ENCODE assay signal across 8 cellular contexts in the genomic region with DNA sequence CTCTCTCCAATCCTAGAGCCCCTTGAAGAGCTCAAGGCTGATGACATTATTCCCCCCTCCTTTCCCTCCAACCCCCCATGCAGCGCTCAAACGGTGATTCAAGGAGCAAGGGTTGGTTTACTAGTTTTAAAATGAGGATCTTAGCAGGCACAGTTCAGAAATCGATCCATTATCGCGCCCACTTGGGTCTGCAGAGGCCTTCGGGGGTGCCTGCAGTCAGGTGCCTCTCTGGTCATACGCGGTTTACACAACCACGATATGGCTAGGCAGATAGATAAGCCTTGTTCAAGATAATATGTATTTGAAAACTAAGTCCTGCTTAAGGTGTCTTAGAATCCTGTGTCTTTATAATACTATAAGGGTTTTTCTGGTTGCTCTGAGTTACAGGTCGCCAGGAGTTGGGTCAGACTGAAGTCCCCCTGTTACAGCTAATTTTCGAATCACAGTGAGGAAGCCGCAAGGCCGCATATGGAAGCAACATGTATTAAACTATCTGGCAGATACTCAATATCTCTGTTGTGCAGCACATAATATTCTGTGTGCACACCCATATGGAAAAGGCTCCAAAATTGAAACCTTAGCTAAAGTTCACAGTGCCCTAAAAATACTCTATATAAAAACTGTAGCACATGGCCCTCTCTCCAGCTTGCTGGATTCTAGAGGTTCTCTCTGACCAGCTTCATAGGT. TPM values are rescaled to one million over a fixed set of nuclear protein-coding genes. Genes with fewer than 3 reads are reported as not detected.
DNase-seq lines count a peak whose midpoint lies in the region; ATAC-seq and TF ChIP-seq lines count a peak whose summit lies in the region.

No MANE protein-coding gene starts in this region.

- no peak for TF ChIP-seq CTCF in breast epithelium (IDR thresholded peaks at IDR 0.05)
- TF ChIP-seq CTCF in upper lobe of left lung (IDR thresholded peaks at IDR 0.05) = no peak
- TF ChIP-seq CTCF in GM13976 (IDR thresholded peaks at IDR 0.05; ENCODE audit: borderline replicate concordance, control extremely low read depth, extremely low read depth, insufficient read depth, missing control alignments) = no peak

- no peak for TF ChIP-seq POLR2A in breast epithelium (IDR thresholded peaks at IDR 0.05)
- TF ChIP-seq POLR2A in upper lobe of left lung (IDR thresholded peaks at IDR 0.05) = no peak

- peaks cover 10% of the 10 kb centered on the region for H3K4me1 Mint-ChIP-seq in activated naive CD4-positive, alpha-beta T cell treated with anti-CD3 and anti-CD28 coated beads, Interleukin-2, amount 50 U/mL, for 24 hours
- peaks cover 42% of the 10 kb centered on the region for H3K4me1 Mint-ChIP-seq in memory B cell

- peak overlapping the region; percentile 41 to 66 (median 59) for H3K4me3 ChIP-seq in breast epithelium
- H3K4me3 ChIP-seq in upper lobe of left lung = peak overlapping the region in 3 of 4 donors; percentile 49 to 59 (median 52)

- ATAC-seq in memory B cell (ENCODE audit: low read depth) (no peak), upper lobe of left lung (ENCODE audit: low FRiP score in 2 of 2) (no peak), GM19328 (IDR thresholded peaks at IDR 0.05; ENCODE audit: unreplicated experiment) (no peak)

- no peak for DNase-seq in activated naive CD4-positive, alpha-beta T cell treated with Interleukin-2 at 50 U/mL for 16 hours
- DNase-seq in breast epithelium (ENCODE audit: low spot score in 2 of 2) (no peak), memory B cell (ENCODE audit: low spot score in 2 of 2) (no peak), upper lobe of left lung (no peak), GM13976 (ENCODE audit: low spot score) (no peak), NCI-H1436 treated with DMSO at 0.1 percent for 48 hours (lab: John Stamatoyannopoulos, UW) (no peak)

- no peak for TF ChIP-seq EP300 in upper lobe of left lung (IDR thresholded peaks at IDR 0.05)

- peak overlapping the region; percentile 76 for H3K4me3 Mint-ChIP-seq in activated naive CD4-positive, alpha-beta T cell treated with anti-CD3 and anti-CD28 coated beads, Interleukin-2, amount 50 U/mL, for 24 hours
- H3K4me3 Mint-ChIP-seq in memory B cell = peak overlapping the region; percentile 81

- H3K36me3 Mint-ChIP-seq in activated naive CD4-positive, alpha-beta T cell treated with anti-CD3 and anti-CD28 coated beads, Interleukin-2, amount 50 U/mL, for 24 hours = no peaks in the 10 kb centered on the region
- no peaks in the 10 kb centered on the region for H3K36me3 Mint-ChIP-seq in memory B cell

- 49 to 53% methylated on average over 13 of the region's 13 CpGs for WGBS in upper lobe of left lung, 2 donors

- H3K9me3 ChIP-seq in breast epithelium (no peaks in the 10 kb centered on the region), upper lobe of left lung (no peaks in the 10 kb centered on the region)

- peak overlapping the region; percentile 96 to 98 for H3K27ac ChIP-seq in breast epithelium
- H3K27ac ChIP-seq in upper lobe of left lung = peak overlapping the region; percentile 80 to 92 (median 85)

- peaks cover 20% of the 10 kb centered on the region for H3K27me3 Mint-ChIP-seq in activated naive CD4-positive, alpha-beta T cell treated with anti-CD3 and anti-CD28 coated beads, Interleukin-2, amount 50 U/mL, for 24 hours
- no peaks in the 10 kb centered on the region for H3K27me3 Mint-ChIP-seq in memory B cell

- H3K27ac Mint-ChIP-seq in activated naive CD4-positive, alpha-beta T cell treated with anti-CD3 and anti-CD28 coated beads, Interleukin-2, amount 50 U/mL, for 24 hours = no peak overlapping the region
- peak overlapping the region; percentile 98 for H3K27ac Mint-ChIP-seq in memory B cell

- intact Hi-C loops in breast epithelium (cut with DNase I; ENCODE audit: low total_unique reads) = no loop called here

- no peaks in the 10 kb centered on the region for H3K9me3 Mint-ChIP-seq in activated naive CD4-positive, alpha-beta T cell treated with anti-CD3 and anti-CD28 coated beads, Interleukin-2, amount 50 U/mL, for 24 hours
- H3K9me3 Mint-ChIP-seq in memory B cell = no peaks in the 10 kb centered on the region

- H3K36me3 ChIP-seq in breast epithelium (no peaks in the 10 kb centered on the region), upper lobe of left lung (no peaks in the 10 kb centered on the region)

- H3K4me1 ChIP-seq in breast epithelium (peaks cover 0 to 10% of the 10 kb centered on the region in 2 donors), upper lobe of left lung (peaks cover 13 to 15% (median 14%) of the 10 kb centered on the region in 4 donors)

- in situ Hi-C loops in GM13976 (cut with MboI; ENCODE audit: low sequenced_read_pairs, unreplicated experiment) = loop anchor here (25.0 kb wide), 1 partner anchor 747 kb away; no protein-coding TSS in a partner anchor

- H3K27me3 ChIP-seq in breast epithelium = no peaks in the 10 kb centered on the region
- no peaks in the 10 kb centered on the region for H3K27me3 ChIP-seq in upper lobe of left lung

RNA-seq across cellular contexts. Expression of gene BHLHE41, which starts 10.0 kb away (rescaled TPM):
- total RNA-seq in breast epithelium (10 to 100 TPM in 1 of 3 donors, 1 to 10 TPM in 2; 5.6 to 29.7 (median 9.2) TPM), upper lobe of left lung (10 to 100 TPM in 5 of 6 donors, 1 to 10 TPM in 1; 9.3 to 78.6 (median 35.2) TPM)
